21 cellular contexts compared by ENCODE assay signal in the genomic region with DNA sequence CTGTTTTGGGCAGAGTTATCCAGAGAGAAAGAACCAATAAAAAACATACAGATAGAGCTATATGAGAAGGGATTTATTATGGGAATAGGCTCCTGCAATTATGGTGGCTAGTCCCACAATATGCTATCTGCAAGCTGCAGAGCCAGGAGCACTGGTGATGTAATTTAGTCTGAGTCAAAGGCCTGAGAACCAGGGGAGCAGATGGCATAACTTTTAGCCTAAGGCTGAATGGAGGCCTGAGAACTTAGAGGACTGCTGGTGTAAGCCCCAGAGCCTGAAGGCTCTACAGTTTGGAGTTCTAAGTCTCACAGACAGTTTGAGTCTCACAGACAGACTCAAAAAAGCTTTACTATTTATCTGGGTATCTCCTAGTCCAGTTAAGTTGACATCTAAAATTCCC.
A peak's percentile ranks its signal among the peaks of the same experiment; 100 is the strongest.
DNase-seq lines count a peak whose midpoint lies in the region; ATAC-seq lines count a peak whose summit lies in the region.
"Had no signal": no experiment of that assay in that cellular context is flagged by ENCODE, and none has a peak within 500 bp of the region (broad histone marks: within the 10 kb centered on the region; RNA-seq: fewer than 3 reads in every experiment).

No MANE protein-coding gene starts in this region.

- no peaks in the 10 kb centered on the region for H3K79me2 ChIP-seq in mesendoderm (ENCODE audit: control insufficient read depth, insufficient read depth, low read length)

- H2BK15ac ChIP-seq in mesendoderm (replicated peaks; ENCODE audit: low read depth) = no peak overlapping the region

- no peaks in the 10 kb centered on the region for H3K27me3 ChIP-seq in mesendoderm (ENCODE audit: insufficient read depth, low read length, poor library complexity)
- H3K27me3 ChIP-seq: vagina had no signal

- H3K4me1 ChIP-seq in mesendoderm (ENCODE audit: control insufficient read depth, low read depth, low read length) = no peaks in the 10 kb centered on the region
- H3K4me1 ChIP-seq: vagina had no signal

- no peak for ATAC-seq in HG02840 (IDR thresholded peaks at IDR 0.05; ENCODE audit: low FRiP score, unreplicated experiment)

- no peak overlapping the region for H3K23ac ChIP-seq in mesendoderm (ENCODE audit: low read length)

- H2BK120ac ChIP-seq in mesendoderm (ENCODE audit: low read depth, low read length) = no peak overlapping the region

- no peak overlapping the region for H3K18ac ChIP-seq in mesendoderm (ENCODE audit: low read length)

- DNase-seq in EH (ENCODE audit: low read depth) (peak; percentile 71), NCI-H1694 treated with DMSO at 0.1 percent for 48 hours (lab: John Stamatoyannopoulos, UW) (peak; percentile 6), astrocyte of the hippocampus (ENCODE audit: low read depth, low spot score) (peak; percentile 7), mesendoderm (peak; percentile 64), NCI-H2171 (lab: John Stamatoyannopoulos, UW) (no peak), COLO668 (lab: John Stamatoyannopoulos, UW; ENCODE audit: unreplicated experiment) (no peak), RPMI8226 (no peak)
- DNase-seq: activated CD4-positive, alpha-beta T cell treated with anti-CD3 and anti-CD28 coated beads, Interleukin-2, amount 10 ng/mL, durations not matched to agents 7 days and 5 days; activated CD8-positive, alpha-beta memory T cell treated with anti-CD3 and anti-CD28 coated beads, Interleukin-2, amount 50 U/mL, for 4 hours; activated effector memory CD4-positive, alpha-beta T cell treated with anti-CD3 and anti-CD28 coated beads, Interleukin-2, amount 50 U/mL, for 16 hours; amniotic stem cell; effector CD8-positive, alpha-beta T cell; hippocampal formation; MV-4-11; NCI-H2081 treated with DMSO at 0.1 percent for 48 hours; NCI-H774; stimulated activated CD4-positive, alpha-beta T cell treated with anti-CD3 and anti-CD28 coated beads, Interleukin-4, amount 100 ng/mL, for 24 hours; substantia nigra had no signal

- no peak overlapping the region for H4K5ac ChIP-seq in mesendoderm (ENCODE audit: low read length)

- H3K4me2 ChIP-seq in mesendoderm (ENCODE audit: low read length) = no peak overlapping the region

- no peak overlapping the region for H3K27ac ChIP-seq in mesendoderm (ENCODE audit: low read depth, low read length)
- H3K27ac ChIP-seq: skin epidermis, vagina had no signal

- H2BK5ac ChIP-seq in mesendoderm (ENCODE audit: low read length) = no peak overlapping the region

- no peak overlapping the region for H3K4me3 ChIP-seq in mesendoderm (ENCODE audit: low read length)
- H3K4me3 ChIP-seq: skin epidermis, vagina had no signal

- no peak overlapping the region for H2AK5ac ChIP-seq in mesendoderm (ENCODE audit: low read length)

- H3K36me3 ChIP-seq in mesendoderm (ENCODE audit: control insufficient read depth, insufficient read depth, low read length) = no peaks in the 10 kb centered on the region
- H3K36me3 ChIP-seq: vagina had no signal

- H3K79me1 ChIP-seq in mesendoderm (ENCODE audit: low read length) = peaks cover 2% of the 10 kb centered on the region

- H3K56ac ChIP-seq in mesendoderm (ENCODE audit: low read length) = no peak overlapping the region

- no peak overlapping the region for H3K4ac ChIP-seq in mesendoderm (ENCODE audit: low read depth, low read length)

- H3K9ac ChIP-seq in mesendoderm (ENCODE audit: low read length) = no peak overlapping the region

- H4K8ac ChIP-seq in mesendoderm (ENCODE audit: low read depth, low read length) = no peak overlapping the region

Comparison
In these comparisons a context has a peak if more than half of its experiments do, and no peak if none do; other contexts are left out.
1. DNase-seq: peak in EH (single experiment), NCI-H1694 treated with DMSO at 0.1 percent for 48 hours (single experiment), astrocyte of the hippocampus (single experiment) and mesendoderm (single experiment); none in NCI-H2171 (single experiment), COLO668 (single experiment) and RPMI8226 (single experiment).